Comparison of ENCODE assay signal across 11 cellular contexts in the genomic region with DNA sequence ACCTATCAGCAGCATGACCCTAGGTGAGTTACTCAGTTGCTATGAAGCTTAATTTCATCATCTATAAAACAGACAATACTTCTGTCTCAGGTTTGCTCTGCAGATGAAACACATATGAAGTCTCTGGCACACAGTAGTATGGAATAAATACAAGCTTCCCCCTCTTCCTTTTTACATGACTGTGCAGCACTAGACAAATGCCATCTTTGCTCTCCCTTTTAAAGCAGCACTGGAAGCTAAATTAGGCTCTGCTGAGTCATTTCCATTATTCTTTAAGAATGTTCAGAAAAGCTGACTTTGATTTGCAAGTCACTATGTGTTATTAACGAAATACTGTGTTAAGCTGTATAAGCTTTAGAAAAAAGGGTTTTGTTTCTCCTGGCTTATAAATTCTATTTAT. TPM values are rescaled to one million over a fixed set of nuclear protein-coding genes. Genes with fewer than 3 reads are reported as not detected.
DNase-seq lines count a peak whose midpoint lies in the region; ATAC-seq, FAIRE-seq and TF ChIP-seq lines count a peak whose summit lies in the region.
"Had no signal": no experiment of that assay in that cellular context is flagged by ENCODE, and none has a peak within 500 bp of the region (broad histone marks: within the 10 kb centered on the region; RNA-seq: fewer than 3 reads in every experiment).

No MANE protein-coding gene starts in this region.

- DNase-seq in EL (peak; percentile 37), HT1080 (ENCODE audit: low read depth) (peak; percentile 52), GM12878 (ENCODE audit: low read depth, low spot score) (peak; percentile 34), hepatic stellate cell (ENCODE audit: low spot score) (peak; percentile 11), NCI-H1694 (lab: John Stamatoyannopoulos, UW) (no peak), HEK293T (ENCODE audit: extremely low spot score) (no peak), DMS53 (lab: John Stamatoyannopoulos, UW) (no peak)
- DNase-seq: colonic mucosa, SIG-M5, sigmoid colon had no signal

- peak; percentile 59 for ATAC-seq in GM12878
- ATAC-seq in HG02870 (IDR thresholded peaks at IDR 0.05; ENCODE audit: unreplicated experiment), result no peak

- H3K4me2 ChIP-seq in GM12878 (ENCODE audit: control insufficient read depth, insufficient read depth), result peak overlapping the region; percentile 58

- no TSS peak for BruUV-seq in GM12878 (replicated peaks; lab: Mats Ljungman, UMichigan)

- no peaks in the 10 kb centered on the region for H3K9me3 ChIP-seq in GM12878 (replicated peaks; ENCODE audit: control insufficient read depth, insufficient read depth, low read length)
- H3K9me3 ChIP-seq: colonic mucosa, sigmoid colon had no signal

- no peak for TF ChIP-seq POLR2A in GM12878 (IDR thresholded peaks at IDR 0.05; ENCODE audit: low read depth, low read length)

- H3K27ac ChIP-seq in GM12878 (ENCODE audit: control insufficient read depth, insufficient read depth), result peak overlapping the region; percentile 67
- H3K27ac ChIP-seq: colonic mucosa had no signal

- SMC1A ChIA-PET in GM12878 (lab: Charles Lee; ENCODE audit: uncharacterized antibody, unreplicated experiment), result interaction anchor here (0.8 to 3.6 kb wide), 15 partner anchors 9 to 169 kb away, joined by 3 to 47 read pairs (median 7); partner anchors contain the start of genes ANAPC16 and ASCC1

- peaks cover 2 to 15% of the 10 kb centered on the region in 2 experiments; a peak in 3 of 4 replicates for H3K36me3 ChIP-seq in GM12878 (ENCODE audit: control insufficient read depth in 2 of 2, insufficient read depth in 2 of 2, low read length in 1 of 2)
- H3K36me3 ChIP-seq: colonic mucosa had no signal

- no peak for FAIRE-seq in GM12878 (lab: Jason Lieb, UNC)

- H4K20me1 ChIP-seq in GM12878 (ENCODE audit: control insufficient read depth, insufficient read depth), result no peaks in the 10 kb centered on the region

- POLR2A ChIA-PET in GM12878 (lab: Charles Lee) (interaction anchor here (0.5 to 2.2 kb wide), 7 partner anchors 9 to 86 kb away, joined by 3 to 15 read pairs (median 5); partner anchors contain the start of genes ANAPC16 and ASCC1), HEK293T (lab: Yijun Ruan, JAX) (interaction anchor here (1.3 to 2.3 kb wide), 3 partner anchors 40 to 146 kb away, joined by 4 to 17 read pairs (median 7); partner anchors contain the start of genes ANAPC16, ASCC1 and DDIT4)

- TF ChIP-seq EP300 in GM12878 (IDR thresholded peaks at IDR 0.05; ENCODE audit: borderline replicate concordance in 1 of 2, control insufficient read depth in 1 of 2, low read depth in 2 of 2, low read length in 2 of 2), result no peak

- H3K27me3 ChIP-seq in GM12878 (replicated peaks in 1 of 2; ENCODE audit: control insufficient read depth in 2 of 2, insufficient read depth in 2 of 2, low read length in 1 of 2), result no peaks in the 10 kb centered on the region
- H3K27me3 ChIP-seq: colonic mucosa, sigmoid colon had no signal

- H2AFZ ChIP-seq in GM12878 (ENCODE audit: control insufficient read depth, low read depth, low read length), result no peak overlapping the region

- WGBS in GM12878 (ENCODE audit: insufficient coverage, insufficient replicate concordance, low lambda C conversion rate, missing lambda C conversion rate), result 0% methylated on average over 1 of the region's 1 CpG

- TF ChIP-seq RAD21 in GM12878 (IDR thresholded peaks at IDR 0.05; ENCODE audit: insufficient read depth, low read depth, low read length), result no peak

- H3K79me2 ChIP-seq in GM12878 (ENCODE audit: control insufficient read depth, insufficient read depth, low read length), result no peaks in the 10 kb centered on the region

- peaks cover 35% of the 10 kb centered on the region for H3K4me1 ChIP-seq in GM12878 (ENCODE audit: control insufficient read depth, insufficient read depth, low read length)
- H3K4me1 ChIP-seq: colonic mucosa, sigmoid colon had no signal

- RAD21 ChIA-PET in GM12878 (lab: Charles Lee; ENCODE audit: unreplicated experiment), result interaction anchor here (1.1 to 2.8 kb wide), 5 partner anchors 16 to 126 kb away, joined by 3 to 25 read pairs (median 12); no protein-coding TSS in a partner anchor

- intact Hi-C loops in GM12878 (cut with micrococcal nuclease; ENCODE audit: unreplicated experiment), result loop anchor here (2.0 kb wide), 1 partner anchor 42 kb away; no protein-coding TSS in a partner anchor

- H3K4me3 ChIP-seq in GM12878, result no peak overlapping the region
- H3K4me3 ChIP-seq: colonic mucosa, sigmoid colon had no signal

- H3K9ac ChIP-seq in GM12878 (ENCODE audit: control insufficient read depth, insufficient read depth, low read length), result no peak overlapping the region; the same call in 1 of the 2 replicates

- CTCF ChIA-PET in GM12878 (lab: Yijun Ruan, JAX) (interaction anchor here (0.7 to 2.8 kb wide), 13 partner anchors 10 to 162 kb away, joined by 3 to 22 read pairs (median 5); no protein-coding TSS in a partner anchor), HEK293T (lab: Yijun Ruan, JAX) (no interaction called here)

- in situ Hi-C loops in GM12878 (cut with MboI), result no loop called here

- no peak for TF ChIP-seq CTCF in GM12878 (IDR thresholded peaks at IDR 0.05 in 2 of 3, conservative IDR thresholded peaks at IDR 0.05 in 1 of 3; ENCODE audit: control insufficient read depth in 2 of 3, extremely low read depth in 1 of 3, insufficient read depth in 1 of 3, low read depth in 3 of 3, low read length in 3 of 3)

TF ChIP-seq in GM12878, 131 proteins besides CTCF, POLR2A, EP300 and RAD21 (continues in another document):
- TF ChIP-seq SIN3A (IDR thresholded peaks at IDR 0.05; ENCODE audit: low read depth, low read length), result no peak
- no peak for TF ChIP-seq IRF4 (IDR thresholded peaks at IDR 0.05; ENCODE audit: low read depth, low read length)
- 0 out of 4 replicates have a peak, but pooled peaks of 1 of the 2 experiments have one; percentile 15 for TF ChIP-seq SRF (IDR thresholded peaks at IDR 0.05; ENCODE audit: low read depth in 2 of 2, low read length in 2 of 2)

TF ChIP-seq in HEK293T, 16 proteins besides CTCF, POLR2A, EP300 and RAD21:
- no peak for TF ChIP-seq HDGF (IDR thresholded peaks at IDR 0.05; ENCODE audit: borderline replicate concordance)
- TF ChIP-seq FOXA1 (IDR thresholded peaks at IDR 0.05), result no peak
- no peak for TF ChIP-seq ARNT (IDR thresholded peaks at IDR 0.05)
- TF ChIP-seq FOXK2 (IDR thresholded peaks at IDR 0.05), result no peak
- TF ChIP-seq FOXM1 (IDR thresholded peaks at IDR 0.05; ENCODE audit: borderline replicate concordance), result no peak
- TF ChIP-seq SUZ12 (IDR thresholded peaks at IDR 0.05), result no peak
- no peak for TF ChIP-seq BHLHE40 (IDR thresholded peaks at IDR 0.05; ENCODE audit: borderline replicate concordance)
- no peak for TF ChIP-seq ELF4 (IDR thresholded peaks at IDR 0.05)
- no peak for TF ChIP-seq CTBP1 (IDR thresholded peaks at IDR 0.05; ENCODE audit: borderline replicate concordance)
- no peak for TF ChIP-seq SP1 (IDR thresholded peaks at IDR 0.05)
- TF ChIP-seq NFRKB (IDR thresholded peaks at IDR 0.05), result no peak
- no peak for TF ChIP-seq LEF1 (IDR thresholded peaks at IDR 0.05; ENCODE audit: borderline replicate concordance)

RNA-seq across cellular contexts. Expression of gene ANAPC16, which starts 40.6 kb away (rescaled TPM):
- total RNA-seq in HT1080 (2014; rRNA removed; shearing (Covaris generic)), result 37.2 and 44.2 TPM in 2 replicates
- polyA plus RNA-seq in HT1080 (2015; cell fraction: cytosol; rRNA removed), result 72.1 and 80.6 TPM in 2 replicates
- 19.6 and 26.2 TPM in 2 replicates for polyA plus RNA-seq in HT1080 (2015; cell fraction: nucleus; rRNA removed)
- 59.7 and 67.5 TPM in 2 replicates for total RNA-seq in GM12878 (2013; cell fraction: nucleolus; rRNA removed)
- 69.0 and 78.1 TPM in 2 replicates for total RNA-seq in GM12878 (2014; rRNA removed)
- 80.2 and 80.3 TPM in 2 replicates for total RNA-seq in GM12878 (2014; rRNA removed; fragmentation: Illumina TruSeq; extraction: Trizol)
- total RNA-seq in GM12878 (2021), result 66.9 and 72.7 TPM in 2 replicates
- polyA plus RNA-seq in GM12878 (2011; ENCODE audit: low read depth), result 72.2 TPM
- 191 and 233 TPM in 2 replicates for polyA plus RNA-seq in GM12878 (2011; rRNA removed)
- 67.3 and 70.7 TPM in 2 replicates for polyA plus RNA-seq in GM12878 (2011; cell fraction: cytosol; rRNA removed)
- polyA plus RNA-seq in GM12878 (2011; cell fraction: nucleus; rRNA removed), result 29.0 and 44.9 TPM in 2 replicates
- 93.4 and 116 TPM in 2 replicates for polyA plus RNA-seq in GM12878 (2012)
- polyA plus RNA-seq in GM12878 (2014; fragmentation: Illumina TruSeq; extraction: Trizol), result 79.5 and 97.5 TPM in 2 replicates
- 100 to 1,000 TPM; 178 to 208 TPM for polyA plus RNA-seq in GM12878 (2014; fragmentation: Nextera tagmentation; extraction: Ambion mirVana)
- 89.1 and 123 TPM in 2 replicates for polyA plus RNA-seq in GM12878 (2014; rRNA removed)
- 100 to 1,000 TPM; 145 to 153 TPM for polyA plus RNA-seq in GM12878 (2016; fragmentation: Nextera tagmentation; extraction: Ambion mirVana)
- polyA minus RNA-seq in GM12878 (2011; rRNA and poly(A)+ RNA removed), result 39.7 TPM in 2 replicates
- polyA minus RNA-seq in GM12878 (2011; cell fraction: cytosol; rRNA and poly(A)+ RNA removed), result 9.9 and 13.9 TPM in 2 replicates
- polyA minus RNA-seq in GM12878 (2011; cell fraction: nucleus; rRNA and poly(A)+ RNA removed), result 7.0 and 7.7 TPM in 2 replicates

RNA-seq across cellular contexts. Expression of gene ASCC1, which starts 40.9 kb away (rescaled TPM):
- total RNA-seq in HT1080 (2014; rRNA removed; shearing (Covaris generic)), result 17.4 and 24.3 TPM in 2 replicates
- 26.4 and 28.3 TPM in 2 replicates for polyA plus RNA-seq in HT1080 (2015; cell fraction: cytosol; rRNA removed)
- polyA plus RNA-seq in HT1080 (2015; cell fraction: nucleus; rRNA removed), result 35.2 and 46.8 TPM in 2 replicates
- total RNA-seq in GM12878 (2013; cell fraction: nucleolus; rRNA removed), result 63.6 and 65.4 TPM in 2 replicates
- total RNA-seq in GM12878 (2014; rRNA removed) (23.3 and 32.9 TPM in 2 replicates), GM12878 (2014; rRNA removed; fragmentation: Illumina TruSeq; extraction: Trizol) (40.4 and 41.9 TPM in 2 replicates), GM12878 (2021) (37.7 and 37.9 TPM in 2 replicates)
- 40.5 TPM for polyA plus RNA-seq in GM12878 (2011; ENCODE audit: low read depth)
- polyA plus RNA-seq in GM12878 (2011; rRNA removed) (80.6 and 113 TPM in 2 replicates), GM12878 (2014; fragmentation: Illumina TruSeq; extraction: Trizol) (62.2 and 83.1 TPM in 2 replicates), GM12878 (2014; fragmentation: Nextera tagmentation; extraction: Ambion mirVana) (10 to 100 TPM; 41.6 to 49.9 TPM), GM12878 (2014; rRNA removed) (40.8 and 40.9 TPM in 2 replicates), GM12878 (2016; fragmentation: Nextera tagmentation; extraction: Ambion mirVana) (10 to 100 TPM; 43.8 to 47.2 TPM)
- 49.9 and 54.1 TPM in 2 replicates for polyA plus RNA-seq in GM12878 (2011; cell fraction: cytosol; rRNA removed)
- 40.7 and 40.9 TPM in 2 replicates for polyA plus RNA-seq in GM12878 (2011; cell fraction: nucleus; rRNA removed)
- polyA plus RNA-seq in GM12878 (2012), result 35.0 and 40.2 TPM in 2 replicates
- polyA minus RNA-seq in GM12878 (2011; rRNA and poly(A)+ RNA removed), result 86.5 and 91.9 TPM in 2 replicates
- polyA minus RNA-seq in GM12878 (2011; cell fraction: cytosol; rRNA and poly(A)+ RNA removed), result 35.2 and 35.7 TPM in 2 replicates
- polyA minus RNA-seq in GM12878 (2011; cell fraction: nucleus; rRNA and poly(A)+ RNA removed), result 27.3 and 33.8 TPM in 2 replicates

Comparison
In these comparisons a context has a peak if more than half of its experiments do, and no peak if none do; other contexts are left out.
1. DNase-seq: peak in EL (single experiment), HT1080 (single experiment), GM12878 (single experiment) and hepatic stellate cell (single experiment); none in NCI-H1694 (single experiment), HEK293T (single experiment) and DMS53 (single experiment).